Comparison of ENCODE assay signal across 11 cellular contexts in the genomic region with DNA sequence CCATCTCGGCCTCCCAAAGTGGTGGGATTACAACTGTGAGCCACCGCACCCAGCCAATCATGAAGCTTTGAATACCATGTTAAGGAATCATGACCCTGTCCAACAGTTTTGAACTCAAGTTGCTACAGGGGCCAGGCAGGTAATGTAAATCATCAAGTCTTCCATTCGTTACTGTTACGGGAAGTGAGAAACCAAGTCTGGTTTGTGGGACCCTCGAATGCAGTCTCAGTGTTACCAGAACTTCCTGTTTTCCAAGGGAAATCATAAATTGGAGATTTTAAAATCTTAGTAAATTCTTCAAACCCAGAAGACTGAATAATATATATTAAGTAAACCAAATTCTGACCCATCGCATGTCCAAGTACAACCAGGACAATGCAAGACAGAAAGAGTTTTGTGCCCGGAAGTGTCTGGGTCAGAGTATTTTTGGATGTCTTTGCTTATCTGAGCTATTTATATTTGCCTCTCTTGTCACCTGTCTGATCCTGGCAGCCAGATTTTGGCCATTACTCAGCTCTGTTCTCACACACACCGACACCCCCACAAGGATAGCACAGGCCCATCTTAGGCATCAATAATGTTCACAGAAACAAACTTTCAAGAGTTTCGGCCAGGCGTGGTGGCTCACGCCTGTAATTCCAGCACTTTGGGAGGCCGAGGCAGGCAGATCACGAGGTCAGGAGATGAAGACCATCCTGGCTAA. TPM values are rescaled to one million over a fixed set of nuclear protein-coding genes. Genes with fewer than 3 reads are reported as not detected.
A peak's percentile ranks its signal among the peaks of the same experiment; 100 is the strongest.
DNase-seq lines count a peak whose midpoint lies in the region; ATAC-seq, FAIRE-seq and TF ChIP-seq lines count a peak whose summit lies in the region.
"Had no signal": no experiment of that assay in that cellular context is flagged by ENCODE, and none has a peak within 500 bp of the region (broad histone marks: within the 10 kb centered on the region; RNA-seq: fewer than 3 reads in every experiment).

No MANE protein-coding gene starts in this region.

- H4K20me1 ChIP-seq in MM.1S (ENCODE audit: insufficient read depth, low read length): no peaks in the 10 kb centered on the region

- H3K36me3 Mint-ChIP-seq in nephron progenitor cell (ENCODE audit: low read depth): no peaks in the 10 kb centered on the region

- H3K27me3 ChIP-seq in MM.1S (replicated peaks; ENCODE audit: insufficient read depth, low read length): no peaks in the 10 kb centered on the region
- no peaks in the 10 kb centered on the region for H3K27me3 ChIP-seq in colonic mucosa
- H3K27me3 ChIP-seq in brain microvascular endothelial cell (replicated peaks): no peaks in the 10 kb centered on the region

- H3K4me1 Mint-ChIP-seq in nephron progenitor cell: peaks cover 58% of the 10 kb centered on the region

- TF ChIP-seq CTCF in MM.1S (IDR thresholded peaks at IDR 0.05; ENCODE audit: low read length): no peak
- no peak for TF ChIP-seq CTCF in colonic mucosa (IDR thresholded peaks at IDR 0.05)
- no peak for TF ChIP-seq CTCF in nephron progenitor cell (IDR thresholded peaks at IDR 0.05)
- TF ChIP-seq CTCF in brain microvascular endothelial cell (IDR thresholded peaks at IDR 0.05; ENCODE audit: low read depth, low read length, missing control alignments): no peak

- FAIRE-seq in GM12892 (lab: Jason Lieb, UNC): peak; percentile 80

- in situ Hi-C loops in brain microvascular endothelial cell (cut with HindIII; ENCODE audit: low pct_ligation_motif_present, low sequenced_read_pairs): no loop called here

- H3K9me3 ChIP-seq in MM.1S (replicated peaks; ENCODE audit: insufficient read depth, low read length) (no peaks in the 10 kb centered on the region), colonic mucosa (no peaks in the 10 kb centered on the region)

- peaks cover 56% of the 10 kb centered on the region for H3F3A ChIP-seq in MM.1S (ENCODE audit: insufficient read depth, low read length)

- no peaks in the 10 kb centered on the region for H3K9me3 Mint-ChIP-seq in nephron progenitor cell

- intact Hi-C loops in colonic mucosa (cut with DNase I): loop anchor here (5.0 kb wide), 1 partner anchor 118 kb away; no protein-coding TSS in a partner anchor

- TF ChIP-seq POLR2A in GM12892 (IDR thresholded peaks at IDR 0.05; ENCODE audit: low read depth, low read length): peak; percentile 37; the same call in 1 of the 2 replicates

- H3K4me2 ChIP-seq in MM.1S (ENCODE audit: low read depth, low read length): peak overlapping the region; percentile 56

- no peak overlapping the region for H3K27ac Mint-ChIP-seq in nephron progenitor cell

- H3K4me3 ChIP-seq in MM.1S (ENCODE audit: low read length) (peak overlapping the region; percentile 4; the same call in 1 of the 2 replicates), colonic mucosa (no peak overlapping the region), brain microvascular endothelial cell (ENCODE audit: low read depth, low read length) (no peak overlapping the region)

- H3K4me1 ChIP-seq in MM.1S (ENCODE audit: low read length) (peaks cover 40% of the 10 kb centered on the region), colonic mucosa (peaks cover 28% of the 10 kb centered on the region)

- H3K9ac ChIP-seq in MM.1S (ENCODE audit: low read length) (peak overlapping the region; percentile 58), colonic mucosa (ENCODE audit: low read depth in 2 of 2, low read length in 2 of 2) (peak overlapping the region in 1 of 2 donors; percentile 28)

- H3K27ac ChIP-seq in MM.1S (ENCODE audit: low read length) (peak overlapping the region; percentile 89), colonic mucosa (peak overlapping the region; percentile 76), brain microvascular endothelial cell (no peak overlapping the region)

- ATAC-seq in HG02981 (IDR thresholded peaks at IDR 0.05; ENCODE audit: unreplicated experiment): no peak

- H3K9me2 ChIP-seq in MM.1S (replicated peaks; ENCODE audit: insufficient read depth, low read length): no peaks in the 10 kb centered on the region

- DNase-seq in GM12892 (ENCODE audit: insufficient read length): no peak
- peak; percentile 74 for DNase-seq in MM.1S
- DNase-seq in colonic mucosa: no peak
- DNase-seq in nephron progenitor cell: no peak
- no peak for DNase-seq in islet precursor cell
- DNase-seq in brain microvascular endothelial cell: no peak
- no peak for DNase-seq in NCI-H2107 (lab: John Stamatoyannopoulos, UW)
- DNase-seq: activated CD8-positive, alpha-beta memory T cell treated with anti-CD3 and anti-CD28 coated beads, Interleukin-2, amount 50 U/mL, for 48 hours; cortex of kidney; NCI-H1436 had no signal

- peak overlapping the region; percentile 34 for H3K4me3 Mint-ChIP-seq in nephron progenitor cell

- no peaks in the 10 kb centered on the region for H3K79me2 ChIP-seq in MM.1S (ENCODE audit: low read length)

- H2AFZ ChIP-seq in MM.1S (ENCODE audit: low read length): peak overlapping the region; percentile 4; the same call in 1 of the 2 replicates

- H3K27me3 Mint-ChIP-seq in nephron progenitor cell (ENCODE audit: low read depth, poor library complexity): peaks cover 3% of the 10 kb centered on the region

- H3K36me3 ChIP-seq in MM.1S (replicated peaks; ENCODE audit: insufficient read depth, low read length) (no peaks in the 10 kb centered on the region), colonic mucosa (no peaks in the 10 kb centered on the region), brain microvascular endothelial cell (replicated peaks) (no peaks in the 10 kb centered on the region)

RNA-seq across cellular contexts. Expression of a gene that starts 8.8 kb away (rescaled TPM):
- polyA plus RNA-seq in GM12892 (2012; ENCODE audit: missing spikeins): 291 TPM
- 100 to 1,000 TPM; 326 to 331 TPM for total RNA-seq in colonic mucosa

RNA-seq across cellular contexts. Expression of a gene that starts 11.9 kb away (rescaled TPM):
- polyA plus RNA-seq in GM12892 (2012; ENCODE audit: missing spikeins): 114 TPM
- total RNA-seq in colonic mucosa: 10 to 100 TPM; 53.1 to 57.2 TPM

RNA-seq across cellular contexts. Expression of a gene that starts 14.6 kb away (rescaled TPM):
- polyA plus RNA-seq in GM12892 (2012; ENCODE audit: missing spikeins): 7.0 TPM
- total RNA-seq in colonic mucosa: 10 to 100 TPM; 34.0 to 34.6 TPM
